ENCODE assay signal across 3 cellular contexts in genomic region chr16:56354746-56355145, GRCh38.
TF ChIP-seq lines count a peak whose summit lies in the region.

No MANE protein-coding gene starts in this region.

TF ChIP-seq in SK-N-SH, 30 proteins besides CTCF, POLR2A, EP300 and RAD21:
- TF ChIP-seq REST (IDR thresholded peaks at IDR 0.05; ENCODE audit: low read depth, low read length) (no peak), GABPA (IDR thresholded peaks at IDR 0.05; ENCODE audit: low read depth) (no peak), MAX (IDR thresholded peaks at IDR 0.05; ENCODE audit: low read depth) (no peak), USF2 (IDR thresholded peaks at IDR 0.05; ENCODE audit: borderline replicate concordance, low read depth, low read length) (no peak), TEAD4 (IDR thresholded peaks at IDR 0.05; ENCODE audit: borderline replicate concordance, insufficient read depth) (no peak), CHD2 (IDR thresholded peaks at IDR 0.05; ENCODE audit: low read length, partially characterized antibody) (no peak), SIN3A (IDR thresholded peaks at IDR 0.05; ENCODE audit: borderline replicate concordance, low read depth, low read length) (no peak), ELF1 (IDR thresholded peaks at IDR 0.05) (no peak)

TF ChIP-seq in SK-N-SH treated with all-trans-retinoic acid at 6 μM for 48 hours, 23 proteins besides CTCF, POLR2A, EP300 and RAD21 (continued from another document):
- TF ChIP-seq GLIS3 (CRISPR knock-in tag; IDR thresholded peaks at IDR 0.05) (no peak), OSR1 (CRISPR knock-in tag; IDR thresholded peaks at IDR 0.05) (no peak), ZFP30 (CRISPR knock-in tag; IDR thresholded peaks at IDR 0.05) (no peak), CREB5 (CRISPR knock-in tag; IDR thresholded peaks at IDR 0.05; ENCODE audit: low read depth) (no peak), TCF4 (CRISPR knock-in tag; IDR thresholded peaks at IDR 0.05; ENCODE audit: borderline replicate concordance) (no peak), ESRRG (CRISPR knock-in tag; IDR thresholded peaks at IDR 0.05) (no peak), RARB (CRISPR knock-in tag; IDR thresholded peaks at IDR 0.05) (no peak), ZC3H10 (CRISPR knock-in tag; IDR thresholded peaks at IDR 0.05) (no peak), SNAI2 (CRISPR knock-in tag; IDR thresholded peaks at IDR 0.05) (no peak)
TF ChIP-seq in SK-N-SH treated with all-trans-retinoic acid at 6 μM for 48 hours: peak in this region for 0.

TF ChIP-seq in HepG2, 621 proteins besides CTCF, POLR2A, EP300 and RAD21 (continued from another document):
- TF ChIP-seq IRF2 (CRISPR knock-in tag; IDR thresholded peaks at IDR 0.05) = no peak
- no peak for TF ChIP-seq ARNT (IDR thresholded peaks at IDR 0.05)
- TF ChIP-seq ZNF431 (CRISPR knock-in tag; IDR thresholded peaks at IDR 0.05; ENCODE audit: borderline replicate concordance, low read depth) = no peak
- TF ChIP-seq LCORL (IDR thresholded peaks at IDR 0.05) = no peak
- no peak for TF ChIP-seq LCORL (CRISPR knock-in tag; IDR thresholded peaks at IDR 0.05)
- TF ChIP-seq ZNF615 (CRISPR knock-in tag; IDR thresholded peaks at IDR 0.05; ENCODE audit: borderline replicate concordance) = no peak
- no peak for TF ChIP-seq ZNF414 (CRISPR knock-in tag; IDR thresholded peaks at IDR 0.05)
- TF ChIP-seq ARID3A (IDR thresholded peaks at IDR 0.05; ENCODE audit: low read depth, low read length) = no peak
- TF ChIP-seq RFX1 (IDR thresholded peaks at IDR 0.05) = no peak
- TF ChIP-seq ZNF7 (CRISPR knock-in tag; IDR thresholded peaks at IDR 0.05) = no peak
- TF ChIP-seq ZNF317 (CRISPR knock-in tag; IDR thresholded peaks at IDR 0.05) = no peak
- TF ChIP-seq ZNF703 (CRISPR knock-in tag; IDR thresholded peaks at IDR 0.05; ENCODE audit: borderline replicate concordance) = no peak
- TF ChIP-seq POLR2AphosphoS5 (IDR thresholded peaks at IDR 0.05; ENCODE audit: low read depth, low read length) = no peak
